Comparison of ENCODE assay signal across 8 cellular contexts in genomic region chrX:24693453-24694202, GRCh38. TPM values are rescaled to one million over a fixed set of nuclear protein-coding genes. Genes with fewer than 3 reads are reported as not detected.
DNase-seq lines count a peak whose midpoint lies in the region; ATAC-seq, FAIRE-seq and TF ChIP-seq lines count a peak whose summit lies in the region.

Gene POLA1 (plus strand): TSS chrX:24693918. CDS start chrX:24693962, 44 bp downstream.

- in situ Hi-C loops in GM12878 (cut with MboI), result no loop called here

- POLR2A ChIA-PET in GM12878 (lab: Charles Lee), result no interaction called here

- peak in 1 of 3 experiments; percentile 14; a peak in 1 of 6 replicates for TF ChIP-seq CTCF in GM12878 (IDR thresholded peaks at IDR 0.05 in 2 of 3, conservative IDR thresholded peaks at IDR 0.05 in 1 of 3; ENCODE audit: control insufficient read depth in 2 of 3, extremely low read depth in 1 of 3, insufficient read depth in 1 of 3, low read depth in 3 of 3, low read length in 3 of 3)

- 40% methylated on average over 70 of the region's 70 CpGs for WGBS in GM12878 (ENCODE audit: insufficient coverage, insufficient replicate concordance, low lambda C conversion rate, missing lambda C conversion rate)

- peak; percentile 66 for DNase-seq in NK-92 treated with Interleukin-12 subunit alpha and Interleukin-12 subunit beta, amount 100 ng/mL, for 24 hours (lab: John Stamatoyannopoulos, UW)
- DNase-seq in NK-92 (lab: John Stamatoyannopoulos, UW; ENCODE audit: unreplicated experiment) (no peak), NCI-H2029 treated with DMSO at 0.1 percent for 48 hours (lab: John Stamatoyannopoulos, UW) (peak; percentile 80), T1000 (lab: John Stamatoyannopoulos, UW) (peak; percentile 88), GM12878 (ENCODE audit: low read depth, low spot score) (peak; percentile 55), hypothalamus (lab: John Stamatoyannopoulos, UW) (peak; percentile 24 to 95 (median 83)), retina (peak; percentile 94)

- intact Hi-C loops in GM12878 (cut with micrococcal nuclease; ENCODE audit: unreplicated experiment), result no loop called here

- H3K27ac ChIP-seq in GM12878 (ENCODE audit: control insufficient read depth, insufficient read depth), result peak within 1 kb of the TSS; percentile 62

- no peaks in the 10 kb centered on the region for H4K20me1 ChIP-seq in GM12878 (ENCODE audit: control insufficient read depth, insufficient read depth)

- ATAC-seq in HG03025 (IDR thresholded peaks at IDR 0.05; ENCODE audit: low FRiP score, unreplicated experiment) (peak; percentile 95), GM12878 (peak; percentile 93)

- RAD21 ChIA-PET in GM12878 (lab: Charles Lee; ENCODE audit: unreplicated experiment), result no interaction called here

- no peaks in the 10 kb centered on the region for H3K36me3 ChIP-seq in GM12878 (ENCODE audit: control insufficient read depth in 2 of 2, insufficient read depth in 2 of 2, low read length in 1 of 2)

- SMC1A ChIA-PET in GM12878 (lab: Charles Lee; ENCODE audit: uncharacterized antibody, unreplicated experiment), result no interaction called here

- H3K9me3 ChIP-seq in GM12878 (replicated peaks; ENCODE audit: control insufficient read depth, insufficient read depth, low read length), result no peaks in the 10 kb centered on the region

- peak within 1 kb of the TSS; percentile 76 for H2AFZ ChIP-seq in GM12878 (ENCODE audit: control insufficient read depth, low read depth, low read length)

- no peaks in the 10 kb centered on the region for H3K4me1 ChIP-seq in GM12878 (ENCODE audit: control insufficient read depth, insufficient read depth, low read length)

- no peaks in the 10 kb centered on the region for H3K27me3 ChIP-seq in GM12878 (replicated peaks in 1 of 2; ENCODE audit: control insufficient read depth in 2 of 2, insufficient read depth in 2 of 2, low read length in 1 of 2)

- no TSS peak for BruUV-seq in GM12878 (replicated peaks; lab: Mats Ljungman, UMichigan)

- no peak for TF ChIP-seq EP300 in GM12878 (IDR thresholded peaks at IDR 0.05; ENCODE audit: borderline replicate concordance in 1 of 2, control insufficient read depth in 1 of 2, low read depth in 2 of 2, low read length in 2 of 2)

- H3K79me2 ChIP-seq in GM12878 (ENCODE audit: control insufficient read depth, insufficient read depth, low read length), result peaks cover 44% of the 10 kb centered on the region

- H3K9ac ChIP-seq in GM12878 (ENCODE audit: control insufficient read depth, insufficient read depth, low read length), result peak within 1 kb of the TSS; percentile 81

- peak; percentile 68 for FAIRE-seq in GM12878 (lab: Jason Lieb, UNC)

- H3K4me2 ChIP-seq in GM12878 (ENCODE audit: control insufficient read depth, insufficient read depth), result peak within 1 kb of the TSS; percentile 54

- TF ChIP-seq POLR2A in GM12878 (IDR thresholded peaks at IDR 0.05; ENCODE audit: low read depth, low read length), result peak; percentile 84

- no peak for TF ChIP-seq RAD21 in GM12878 (IDR thresholded peaks at IDR 0.05; ENCODE audit: insufficient read depth, low read depth, low read length)

- H3K4me3 ChIP-seq in GM12878, result peak within 1 kb of the TSS; percentile 75

- CTCF ChIA-PET in GM12878 (lab: Yijun Ruan, JAX), result no interaction called here

TF ChIP-seq in GM12878, 131 proteins besides CTCF, POLR2A, EP300 and RAD21 (continues in another document):
- TF ChIP-seq FOS (IDR thresholded peaks at IDR 0.05; ENCODE audit: borderline replicate concordance, extremely low read depth, insufficient read length) (no peak), CREB1 (IDR thresholded peaks at IDR 0.05; ENCODE audit: low read depth) (peak; percentile 99), RELB (IDR thresholded peaks at IDR 0.05; ENCODE audit: low read depth) (peak; percentile 79), CBX5 (IDR thresholded peaks at IDR 0.05; ENCODE audit: low read depth) (no peak), NR2C2 (IDR thresholded peaks at IDR 0.05; ENCODE audit: borderline replicate concordance, control insufficient read depth, insufficient read length, low read depth) (no peak), CREM (IDR thresholded peaks at IDR 0.05; ENCODE audit: low read depth) (peak; percentile 98), E2F8 (IDR thresholded peaks at IDR 0.05; ENCODE audit: low read depth, partially characterized antibody) (peak; percentile 59), ZBTB40 (IDR thresholded peaks at IDR 0.05; ENCODE audit: borderline replicate concordance) (peak; percentile 69), GABPA (IDR thresholded peaks at IDR 0.05; ENCODE audit: low read depth) (peak; percentile 79), NRF1 (conservative IDR thresholded peaks at IDR 0.05; ENCODE audit: low read depth, low read length) (peak; percentile 47)

RNA-seq across cellular contexts. Expression of gene POLA1, which starts in this region (rescaled TPM):
- 91.2 and 92.3 TPM in 2 replicates for total RNA-seq in GM12878 (2013; cell fraction: nucleolus; rRNA removed)
- 25.3 and 29.5 TPM in 2 replicates for total RNA-seq in GM12878 (2014; rRNA removed)
- 34.7 and 36.8 TPM in 2 replicates for total RNA-seq in GM12878 (2014; rRNA removed; fragmentation: Illumina TruSeq; extraction: Trizol)
- total RNA-seq in GM12878 (2021), result 24.9 and 25.4 TPM in 2 replicates
- 11.1 TPM for polyA plus RNA-seq in GM12878 (2011; ENCODE audit: low read depth)
- polyA plus RNA-seq in GM12878 (2011; rRNA removed), result 10.3 and 12.0 TPM in 2 replicates
- 11.5 and 12.0 TPM in 2 replicates for polyA plus RNA-seq in GM12878 (2011; cell fraction: cytosol; rRNA removed)
- polyA plus RNA-seq in GM12878 (2011; cell fraction: nucleus; rRNA removed), result 13.2 and 16.0 TPM in 2 replicates
- polyA plus RNA-seq in GM12878 (2012), result 9.8 and 10.9 TPM in 2 replicates
- 26.3 and 29.7 TPM in 2 replicates for polyA plus RNA-seq in GM12878 (2014; fragmentation: Illumina TruSeq; extraction: Trizol)
- polyA plus RNA-seq in GM12878 (2014; fragmentation: Nextera tagmentation; extraction: Ambion mirVana), result 1 to 10 TPM; 6.5 to 7.0 TPM
- 12.6 and 15.2 TPM in 2 replicates for polyA plus RNA-seq in GM12878 (2014; rRNA removed)
- polyA plus RNA-seq in GM12878 (2016; fragmentation: Nextera tagmentation; extraction: Ambion mirVana), result 10 to 100 TPM; 24.2 to 26.5 TPM
- 43.7 and 44.3 TPM in 2 replicates for polyA minus RNA-seq in GM12878 (2011; rRNA and poly(A)+ RNA removed)
- 12.5 and 14.2 TPM in 2 replicates for polyA minus RNA-seq in GM12878 (2011; cell fraction: cytosol; rRNA and poly(A)+ RNA removed)
- polyA minus RNA-seq in GM12878 (2011; cell fraction: nucleus; rRNA and poly(A)+ RNA removed), result 26.1 and 37.2 TPM in 2 replicates
